Comparison of ENCODE assay signal across 8 cellular contexts in genomic region chr17:50290074-50290702, GRCh38. TPM values are rescaled to one million over a fixed set of nuclear protein-coding genes. Genes with fewer than 3 reads are reported as not detected.
DNase-seq lines count a peak whose midpoint lies in the region; ATAC-seq, FAIRE-seq and TF ChIP-seq lines count a peak whose summit lies in the region.

No MANE protein-coding gene starts in this region.

- no peak overlapping the region for H4K8ac ChIP-seq in mesendoderm (ENCODE audit: low read depth, low read length)

- H4K5ac ChIP-seq in mesendoderm (ENCODE audit: low read length) = no peak overlapping the region

- H3K56ac ChIP-seq in mesendoderm (ENCODE audit: low read length) = peak overlapping the region; percentile 70

- FAIRE-seq in GM12892 (lab: Jason Lieb, UNC) = peak; percentile 88

- DNase-seq in GM12892 (ENCODE audit: insufficient read length) (no peak), PC-3 (peak; percentile 98), dedifferentiated amniotic fluid mesenchymal stem cell (ENCODE audit: extremely low spot score) (peak; percentile 93), mesendoderm (peak; percentile 74), upper lobe of right lung (peak; percentile 79), COR-L47 (lab: John Stamatoyannopoulos, UW) (no peak)
- DNase-seq in stimulated activated CD4-positive, alpha-beta T cell treated with anti-CD3 and anti-CD28 coated beads, Interleukin-12 subunit alpha, Interleukin-12 subunit beta, amount 100 ng/mL, for 4 hours = no peak

- WGBS in mesendoderm (ENCODE audit: extremely low coverage, insufficient coverage, low lambda C conversion rate) = no CpG with 5 or more reads among the region's 8 CpGs

- no peak overlapping the region for H3K4ac ChIP-seq in mesendoderm (ENCODE audit: low read depth, low read length)

- POLR2A ChIA-PET in PC-3 (lab: Charles Lee; ENCODE audit: unreplicated experiment) = interaction anchor here (0.5 to 0.6 kb wide), 2 partner anchors 21 to 526 kb away, joined by 3 to 15 read pairs; partner anchors contain the start of gene FAM117A

- no peaks in the 10 kb centered on the region for H3K27me3 ChIP-seq in PC-3 (ENCODE audit: low read length)
- H3K27me3 ChIP-seq in mesendoderm (ENCODE audit: insufficient read depth, low read length, poor library complexity) = no peaks in the 10 kb centered on the region
- no peaks in the 10 kb centered on the region for H3K27me3 ChIP-seq in upper lobe of right lung

- H2BK120ac ChIP-seq in mesendoderm (ENCODE audit: low read depth, low read length) = no peak overlapping the region

- H3K18ac ChIP-seq in mesendoderm (ENCODE audit: low read length) = no peak overlapping the region

- H3K4me3 ChIP-seq in PC-3 (ENCODE audit: low read length) (peak overlapping the region; percentile 50; the same call in 1 of the 2 replicates), mesendoderm (ENCODE audit: low read length) (no peak overlapping the region), upper lobe of right lung (peak overlapping the region; percentile 36)

- TF ChIP-seq CTCF in PC-3 (conservative IDR thresholded peaks at IDR 0.05; ENCODE audit: low read depth, low read length) (no peak), upper lobe of right lung (IDR thresholded peaks at IDR 0.05) (no peak)

- H2AK5ac ChIP-seq in mesendoderm (ENCODE audit: low read length) = no peak overlapping the region

- no peaks in the 10 kb centered on the region for H4K20me1 ChIP-seq in PC-3 (ENCODE audit: low read length)

- H3K36me3 ChIP-seq in PC-3 (ENCODE audit: low read depth, low read length) = no peaks in the 10 kb centered on the region
- no peaks in the 10 kb centered on the region for H3K36me3 ChIP-seq in mesendoderm (ENCODE audit: control insufficient read depth, insufficient read depth, low read length)
- H3K36me3 ChIP-seq in upper lobe of right lung = no peaks in the 10 kb centered on the region

- H3K23ac ChIP-seq in mesendoderm (ENCODE audit: low read length) = peak overlapping the region; percentile 3

- ATAC-seq in PC-3 (peak; percentile 94), upper lobe of right lung (peak; percentile 94), GM18498 (IDR thresholded peaks at IDR 0.05; ENCODE audit: unreplicated experiment) (no peak)

- H3K9ac ChIP-seq in PC-3 (ENCODE audit: low read length) = peak overlapping the region; percentile 61
- H3K9ac ChIP-seq in mesendoderm (ENCODE audit: low read length) = peak overlapping the region; percentile 21

- TSS peak; percentile 63 for BruUV-seq in PC-3 (replicated peaks; lab: Mats Ljungman, UMichigan)

- peak overlapping the region; percentile 68 for H2AFZ ChIP-seq in PC-3 (ENCODE audit: low read length)

- peaks cover 14% of the 10 kb centered on the region for H3K79me2 ChIP-seq in PC-3 (ENCODE audit: low read length)
- no peaks in the 10 kb centered on the region for H3K79me2 ChIP-seq in mesendoderm (ENCODE audit: control insufficient read depth, insufficient read depth, low read length)

- intact Hi-C loops in PC-3 (cut with micrococcal nuclease) (loop anchor here (2.0 kb wide), 1 partner anchor 13 kb away; no protein-coding TSS in a partner anchor), upper lobe of right lung (cut with DNase I) (no loop called here)

- H3K4me2 ChIP-seq in PC-3 (ENCODE audit: low read length) (peak overlapping the region; percentile 72), mesendoderm (ENCODE audit: low read length) (no peak overlapping the region)

- no peaks in the 10 kb centered on the region for H3K9me3 ChIP-seq in PC-3 (ENCODE audit: low read length)
- H3K9me3 ChIP-seq in upper lobe of right lung = no peaks in the 10 kb centered on the region

- no peaks in the 10 kb centered on the region for H3K9me2 ChIP-seq in PC-3 (replicated peaks; ENCODE audit: low read length)

- no peak for TF ChIP-seq POLR2A in GM12892 (IDR thresholded peaks at IDR 0.05; ENCODE audit: low read depth, low read length)

- peak overlapping the region; percentile 92 for H3K27ac ChIP-seq in PC-3 (ENCODE audit: low read length)
- no peak overlapping the region for H3K27ac ChIP-seq in mesendoderm (ENCODE audit: low read depth, low read length)
- peak overlapping the region; percentile 83 for H3K27ac ChIP-seq in upper lobe of right lung

- no peak overlapping the region for H2BK15ac ChIP-seq in mesendoderm (replicated peaks; ENCODE audit: low read depth)

- no peaks in the 10 kb centered on the region for H3K79me1 ChIP-seq in mesendoderm (ENCODE audit: low read length)

- CTCF ChIA-PET in PC-3 (lab: Charles Lee) = interaction anchor here (0.7 to 2.2 kb wide), 3 partner anchors 22 to 121 kb away, joined by 3 to 11 read pairs (median 3); no protein-coding TSS in a partner anchor

- H3F3A ChIP-seq in PC-3 (ENCODE audit: low read length, unreplicated experiment) = peaks cover 6% of the 10 kb centered on the region

- H3K4me1 ChIP-seq in PC-3 (ENCODE audit: insufficient read depth, low read length) (peaks cover 35% of the 10 kb centered on the region), mesendoderm (ENCODE audit: control insufficient read depth, low read depth, low read length) (peaks cover 5% of the 10 kb centered on the region), upper lobe of right lung (peaks cover 30% of the 10 kb centered on the region)

- no peak overlapping the region for H2BK5ac ChIP-seq in mesendoderm (ENCODE audit: low read length)

RNA-seq across cellular contexts. Expression of gene TMEM92, which starts 15.9 kb away (rescaled TPM):
- not detected for polyA plus RNA-seq in GM12892 (2012; ENCODE audit: missing spikeins)
- total RNA-seq in PC-3 (2014; rRNA removed) (5.6 and 6.9 TPM in 2 replicates), upper lobe of right lung (11.3 TPM)
- 11.5 TPM for polyA plus RNA-seq in mesendoderm (2013, experiment 1 of 2)
- polyA plus RNA-seq in mesendoderm (2013, experiment 2 of 2) = 10.9 TPM

RNA-seq across cellular contexts. Expression of gene XYLT2, which starts 55.7 kb away (rescaled TPM):
- polyA plus RNA-seq in GM12892 (2012; ENCODE audit: missing spikeins) = 8.2 TPM
- total RNA-seq in PC-3 (2014; rRNA removed) (53.5 and 54.3 TPM in 2 replicates), upper lobe of right lung (20.3 TPM)
- polyA plus RNA-seq in mesendoderm (2013, experiment 1 of 2) = 7.8 TPM
- polyA plus RNA-seq in mesendoderm (2013, experiment 2 of 2) = 7.8 TPM

Comparison
In these comparisons a context has a peak if more than half of its experiments do, and no peak if none do; other contexts are left out.
1. DNase-seq: peak in PC-3 (single experiment), dedifferentiated amniotic fluid mesenchymal stem cell (single experiment), mesendoderm (single experiment) and upper lobe of right lung (single experiment); none in GM12892 (single experiment), COR-L47 (single experiment) and stimulated activated CD4-positive, alpha-beta T cell treated with anti-CD3 and anti-CD28 coated beads, Interleukin-12 subunit alpha, Interleukin-12 subunit beta, amount 100 ng/mL, for 4 hours (single experiment).